In genomic region chr4:150381671-150382427, GRCh38 we compare ENCODE assay signal across 26 cellular contexts.
DNase-seq lines count a peak whose midpoint lies in the region; ATAC-seq and TF ChIP-seq lines count a peak whose summit lies in the region.
"Had no signal": no experiment of that assay in that cellular context is flagged by ENCODE, and none has a peak within 500 bp of the region (broad histone marks: within the 10 kb centered on the region; RNA-seq: fewer than 3 reads in every experiment).

No MANE protein-coding gene starts in this region.

- H3K27ac ChIP-seq in fibroblast of lung (ENCODE audit: insufficient read depth, low read length) (no peak overlapping the region), trophoblast cell (ENCODE audit: low read depth, low read length) (no peak overlapping the region)
- H3K27ac ChIP-seq: tibial nerve had no signal

- ATAC-seq in GM19035 (IDR thresholded peaks at IDR 0.05; ENCODE audit: unreplicated experiment): no peak
- ATAC-seq: T-cell had no signal

- H3K14ac ChIP-seq in trophoblast cell (ENCODE audit: low read length): no peak overlapping the region

- no peak overlapping the region for H2BK120ac ChIP-seq in trophoblast cell (ENCODE audit: insufficient read depth, low read length, poor library complexity)

- no peaks in the 10 kb centered on the region for H3K79me2 ChIP-seq in fibroblast of lung (ENCODE audit: control insufficient read depth, insufficient read depth, low read length)
- no peaks in the 10 kb centered on the region for H3K79me2 ChIP-seq in trophoblast cell (ENCODE audit: control insufficient read depth, insufficient read depth, low read length, poor library complexity)

- H3K23ac ChIP-seq in trophoblast cell (ENCODE audit: low read length): no peak overlapping the region

- POLR2A ChIA-PET in GM10248 (lab: Yijun Ruan, JAX): no interaction called here

- H4K8ac ChIP-seq in trophoblast cell (ENCODE audit: low read depth, low read length): no peak overlapping the region

- H3K4me3 ChIP-seq in fibroblast of lung (replicated peaks in 1 of 4; ENCODE audit: control extremely low read depth in 1 of 4, insufficient read depth in 1 of 4, low read depth in 3 of 4, low read length in 4 of 4) (no peak overlapping the region), trophoblast cell (ENCODE audit: low read depth, low read length) (no peak overlapping the region)
- H3K4me3 ChIP-seq: tibial nerve had no signal

- no peak for TF ChIP-seq CTCF in fibroblast of lung (conservative IDR thresholded peaks at IDR 0.05 in 1 of 2, IDR thresholded peaks at IDR 0.05 in 1 of 2; ENCODE audit: low read depth in 1 of 2, low read length in 2 of 2)
- TF ChIP-seq CTCF in GM10248 (IDR thresholded peaks at IDR 0.05; ENCODE audit: control extremely low read depth, extremely low read depth, low read depth, missing control alignments): no peak

- no peaks in the 10 kb centered on the region for H4K20me1 ChIP-seq in fibroblast of lung (ENCODE audit: control insufficient read depth, extremely low read depth, insufficient read depth, low read length)

- H3K4ac ChIP-seq in trophoblast cell (ENCODE audit: low read depth, low read length): no peak overlapping the region

- H3K27me3 ChIP-seq in fibroblast of lung (ENCODE audit: control insufficient read depth, insufficient read depth, low read length): no peaks in the 10 kb centered on the region
- no peaks in the 10 kb centered on the region for H3K27me3 ChIP-seq in trophoblast cell (ENCODE audit: insufficient read depth, low read length)
- H3K27me3 ChIP-seq: tibial nerve had no signal

- H3K9me3 ChIP-seq in fibroblast of lung (ENCODE audit: control insufficient read depth, insufficient read depth, low read depth, low read length): no peaks in the 10 kb centered on the region
- no peaks in the 10 kb centered on the region for H3K9me3 ChIP-seq in trophoblast cell (ENCODE audit: insufficient read depth, low read depth, low read length)
- H3K9me3 ChIP-seq: tibial nerve had no signal

- H4K91ac ChIP-seq in trophoblast cell (ENCODE audit: low read depth, low read length): no peak overlapping the region

- H2AFZ ChIP-seq in fibroblast of lung (ENCODE audit: low read length): no peak overlapping the region
- no peak overlapping the region for H2AFZ ChIP-seq in trophoblast cell (ENCODE audit: insufficient read depth, low read length, poor library complexity)

- no CpG with 5 or more reads among the region's 4 CpGs for WGBS in trophoblast cell (ENCODE audit: extremely low coverage, insufficient coverage, insufficient read length)

- no peak overlapping the region for H3K18ac ChIP-seq in trophoblast cell (ENCODE audit: low read length)

- H3K9ac ChIP-seq in fibroblast of lung (ENCODE audit: insufficient read depth, low read length): no peak overlapping the region
- no peak overlapping the region for H3K9ac ChIP-seq in trophoblast cell (ENCODE audit: low read length)

- H3K4me2 ChIP-seq in fibroblast of lung (ENCODE audit: extremely low read depth, insufficient read depth, low read length): no peak overlapping the region
- H3K4me2 ChIP-seq in trophoblast cell (ENCODE audit: low read length): no peak overlapping the region

- no peak overlapping the region for H2BK5ac ChIP-seq in trophoblast cell (ENCODE audit: low read depth, low read length, poor library complexity)

- CTCF ChIA-PET in GM10248 (lab: Yijun Ruan, JAX): no interaction called here

- no peak overlapping the region for H2AK5ac ChIP-seq in trophoblast cell (ENCODE audit: low read length)

- H3K36me3 ChIP-seq in fibroblast of lung (ENCODE audit: control insufficient read depth, insufficient read depth, low read length) (no peaks in the 10 kb centered on the region), trophoblast cell (ENCODE audit: control insufficient read depth in 1 of 2, insufficient read depth in 2 of 2, low read length in 2 of 2) (no peaks in the 10 kb centered on the region)
- H3K36me3 ChIP-seq: tibial nerve had no signal

- H3K4me1 ChIP-seq in fibroblast of lung (ENCODE audit: control insufficient read depth, extremely low read depth, insufficient read depth, low read length): peaks cover 3% of the 10 kb centered on the region
- H3K4me1 ChIP-seq in trophoblast cell (ENCODE audit: control insufficient read depth in 1 of 2, insufficient read depth in 2 of 2, low read length in 2 of 2): no peaks in the 10 kb centered on the region

- H4K12ac ChIP-seq in trophoblast cell (ENCODE audit: low read depth, low read length): no peak overlapping the region

- DNase-seq in GM04503 (ENCODE audit: low read depth): peak; percentile 7
- DNase-seq in LHCN-M2 (ENCODE audit: low read depth): peak; percentile 34
- peak; percentile 53 to 70 for DNase-seq in fibroblast of lung (ENCODE audit: low read depth in 2 of 2)
- peak; percentile 64 to 95 for DNase-seq in trophoblast cell
- DNase-seq in GM10248 (ENCODE audit: extremely low spot score): no peak
- no peak for DNase-seq in AML-193 (lab: John Stamatoyannopoulos, UW)
- DNase-seq: activated naive CD4-positive, alpha-beta T cell treated with anti-CD3 and anti-CD28 coated beads for 36 hours; activated T-cell treated with anti-CD3 and anti-CD28 coated beads, Interleukin-2, amount 50 U/mL, for 48 hours; anterior cingulate cortex; COR-L47; effector CD4-positive, alpha-beta T cell; glutamatergic neuron; H9; KBM-7; mammary epithelial cell; MV-4-11; NCI-H187; NCI-H748 treated with DMSO at 0.1 percent for 48 hours; nucleus accumbens; OCI-M1; retina; Right ventricle myocardium superior; stimulated activated CD4-positive, alpha-beta T cell treated with anti-CD3 and anti-CD28 coated beads, Interleukin-4, amount 100 ng/mL, for 1 hour; T-cell had no signal

- no peaks in the 10 kb centered on the region for H3K79me1 ChIP-seq in trophoblast cell (ENCODE audit: low read length)

- no peak overlapping the region for H2BK12ac ChIP-seq in trophoblast cell (ENCODE audit: low read length)

Comparison
In these comparisons a context has a peak if more than half of its experiments do, and no peak if none do; other contexts are left out.
1. DNase-seq: peak in GM04503 (single experiment), LHCN-M2 (single experiment), fibroblast of lung (2 of 2) and trophoblast cell (2 of 2); none in GM10248 (single experiment) and AML-193 (0 of 2).